ENCODE assay signal across 2 cellular contexts in genomic region chr7:100886142-100886935, GRCh38.
TF ChIP-seq lines count a peak whose summit lies in the region.

No MANE protein-coding gene starts in this region.

TF ChIP-seq in IMR-90, 13 proteins besides CTCF, POLR2A, EP300 and RAD21:
- no peak for TF ChIP-seq MXI1 (IDR thresholded peaks at IDR 0.05; ENCODE audit: borderline replicate concordance, low read depth, low read length)
- no peak for TF ChIP-seq CEBPB (IDR thresholded peaks at IDR 0.05; ENCODE audit: low read depth, low read length)
- no peak for TF ChIP-seq FOS (IDR thresholded peaks at IDR 0.05; ENCODE audit: low read depth, low read length)
- no peak for TF ChIP-seq ELK1 (IDR thresholded peaks at IDR 0.05; ENCODE audit: borderline replicate concordance, low read depth, low read length)
- no peak for TF ChIP-seq NFE2L2 (IDR thresholded peaks at IDR 0.05; ENCODE audit: low read depth, low read length)
- no peak for TF ChIP-seq MAZ (IDR thresholded peaks at IDR 0.05; ENCODE audit: borderline replicate concordance, low read depth, low read length)
- TF ChIP-seq RFX5 (IDR thresholded peaks at IDR 0.05; ENCODE audit: low read depth, low read length): no peak
- no peak for TF ChIP-seq BHLHE40 (IDR thresholded peaks at IDR 0.05; ENCODE audit: low read depth, low read length)
- no peak for TF ChIP-seq MAFK (IDR thresholded peaks at IDR 0.05; ENCODE audit: low read depth, low read length)
- no peak for TF ChIP-seq RCOR1 (IDR thresholded peaks at IDR 0.05; ENCODE audit: insufficient replicate concordance, low read length)
- TF ChIP-seq SMC3 (IDR thresholded peaks at IDR 0.05; ENCODE audit: low read depth, low read length): no peak
- no peak for TF ChIP-seq USF2 (IDR thresholded peaks at IDR 0.05; ENCODE audit: low read depth, low read length)
- TF ChIP-seq CHD1 (IDR thresholded peaks at IDR 0.05; ENCODE audit: low read depth, low read length): no peak

TF ChIP-seq in K562, 482 proteins besides CTCF, POLR2A, EP300 and RAD21:
- no peak for TF ChIP-seq ZNF124 (CRISPR knock-in tag; IDR thresholded peaks at IDR 0.05)
- TF ChIP-seq ZNF174 (CRISPR knock-in tag; IDR thresholded peaks at IDR 0.05): no peak
- no peak for TF ChIP-seq POLR3A (IDR thresholded peaks at IDR 0.05; ENCODE audit: borderline replicate concordance, extremely low read depth, insufficient read depth, insufficient read length)
- no peak for TF ChIP-seq POLR2B (IDR thresholded peaks at IDR 0.05; ENCODE audit: low read depth, partially characterized antibody)
- TF ChIP-seq MLLT1 (IDR thresholded peaks at IDR 0.05): peak in 1 of 2 experiments; percentile 50; a peak in 1 of 4 replicates
- no peak for TF ChIP-seq NFIX (CRISPR knock-in tag; IDR thresholded peaks at IDR 0.05; ENCODE audit: low read depth)
- TF ChIP-seq PHB2 (IDR thresholded peaks at IDR 0.05; ENCODE audit: low read depth): no peak
- no peak for TF ChIP-seq NFRKB (IDR thresholded peaks at IDR 0.05; ENCODE audit: low read depth)
- no peak for TF ChIP-seq RB1 (IDR thresholded peaks at IDR 0.05; ENCODE audit: low read depth)
- TF ChIP-seq NR2F6 (CRISPR knock-in tag; IDR thresholded peaks at IDR 0.05): no peak
- peak; percentile 68 for TF ChIP-seq RBFOX2 (IDR thresholded peaks at IDR 0.05; ENCODE audit: low read depth, low read length)
- TF ChIP-seq TGIF2 (CRISPR knock-in tag; IDR thresholded peaks at IDR 0.05): no peak
- TF ChIP-seq MCM3 (IDR thresholded peaks at IDR 0.05): no peak
- peak; percentile 29; the same call in 1 of the 2 replicates for TF ChIP-seq POLR2AphosphoS5 (IDR thresholded peaks at IDR 0.05; ENCODE audit: control insufficient read depth, insufficient read depth, low read depth, low read length)
- TF ChIP-seq SIN3A (IDR thresholded peaks at IDR 0.05; ENCODE audit: borderline replicate concordance in 2 of 2, control insufficient read depth in 1 of 2, low read depth in 2 of 2, low read length in 2 of 2): no peak
- TF ChIP-seq POLR2G (IDR thresholded peaks at IDR 0.05; ENCODE audit: low read depth, low read length): peak; percentile 66; the same call in 1 of the 2 replicates
- TF ChIP-seq KDM4B (IDR thresholded peaks at IDR 0.05; ENCODE audit: borderline replicate concordance in 2 of 2, low read depth in 1 of 2): no peak
- TF ChIP-seq MYNN (IDR thresholded peaks at IDR 0.05): 0 out of 2 replicates have a peak, but pooled peaks have one; percentile 5
- no peak for TF ChIP-seq MYNN (CRISPR knock-in tag; IDR thresholded peaks at IDR 0.05)
- no peak for TF ChIP-seq BDP1 (IDR thresholded peaks at IDR 0.05; ENCODE audit: insufficient read depth, insufficient read length)
- no peak for TF ChIP-seq HLTF (IDR thresholded peaks at IDR 0.05)
- no peak for TF ChIP-seq LEF1 (IDR thresholded peaks at IDR 0.05)
- no peak for TF ChIP-seq AFF4 (CRISPR knock-in tag; IDR thresholded peaks at IDR 0.05)
- TF ChIP-seq PML (IDR thresholded peaks at IDR 0.05; ENCODE audit: low read length): 0 out of 2 replicates have a peak, but pooled peaks have one; percentile 16
- no peak for TF ChIP-seq TAF15 (IDR thresholded peaks at IDR 0.05; ENCODE audit: low read depth, low read length)
- no peak for TF ChIP-seq ZNF77 (CRISPR knock-in tag; IDR thresholded peaks at IDR 0.05)
- TF ChIP-seq PHTF2 (CRISPR knock-in tag; IDR thresholded peaks at IDR 0.05): no peak
- TF ChIP-seq NFXL1 (CRISPR knock-in tag; IDR thresholded peaks at IDR 0.05): no peak
TF ChIP-seq in K562: peak in this region for 6.
